Comparison of ENCODE assay signal across 27 cellular contexts in genomic region chr18:25279133-25279532, GRCh38.
DNase-seq lines count a peak whose midpoint lies in the region; ATAC-seq, FAIRE-seq and TF ChIP-seq lines count a peak whose summit lies in the region.
"Had no signal": no experiment of that assay in that cellular context is flagged by ENCODE, and none has a peak within 500 bp of the region (broad histone marks: within the 10 kb centered on the region; RNA-seq: fewer than 3 reads in every experiment).

No MANE protein-coding gene starts in this region.

- H3K9me3 ChIP-seq in hepatocyte (ENCODE audit: low read depth) (no peaks in the 10 kb centered on the region), MM.1S (replicated peaks; ENCODE audit: insufficient read depth, low read length) (no peaks in the 10 kb centered on the region)
- H3K9me3 ChIP-seq: heart left ventricle had no signal

- no peak overlapping the region for H3K27ac ChIP-seq in hepatocyte
- no peak overlapping the region for H3K27ac ChIP-seq in MM.1S (ENCODE audit: low read length)
- H3K27ac ChIP-seq: heart left ventricle, KMS-11, parathyroid adenoma had no signal

- H3K27ac Mint-ChIP-seq in HFFc6 (no peak overlapping the region), chondrocyte (ENCODE audit: unreplicated experiment) (peak overlapping the region; percentile 14)
- H3K27ac Mint-ChIP-seq: activated T-cell treated with anti-CD3 and anti-CD28 coated beads, Interleukin-2, amount 50 U/mL, for 24 hours; naive thymus-derived CD8-positive, alpha-beta T cell had no signal

- peak; percentile 6 for FAIRE-seq in D721Med (lab: Jason Lieb, UNC)

- H3K36me3 Mint-ChIP-seq in HFFc6 (ENCODE audit: low read depth) = no peaks in the 10 kb centered on the region
- H3K36me3 Mint-ChIP-seq in chondrocyte (ENCODE audit: low read depth) = no peaks in the 10 kb centered on the region
- H3K36me3 Mint-ChIP-seq: naive thymus-derived CD8-positive, alpha-beta T cell had no signal

- H3K27me3 Mint-ChIP-seq in HFFc6 (ENCODE audit: insufficient read depth) (peaks cover 2% of the 10 kb centered on the region; the same call in 1 of the 2 replicates), chondrocyte (ENCODE audit: low read depth) (no peaks in the 10 kb centered on the region)
- H3K27me3 Mint-ChIP-seq: type B pancreatic cell had no signal

- H3F3A ChIP-seq in MM.1S (ENCODE audit: insufficient read depth, low read length) = no peaks in the 10 kb centered on the region

- H3K27me3 ChIP-seq in hepatocyte (no peaks in the 10 kb centered on the region), MM.1S (replicated peaks; ENCODE audit: insufficient read depth, low read length) (no peaks in the 10 kb centered on the region)
- H3K27me3 ChIP-seq: heart left ventricle had no signal

- H2AFZ ChIP-seq in hepatocyte (no peak overlapping the region), MM.1S (ENCODE audit: low read length) (no peak overlapping the region)
- H2AFZ ChIP-seq: parathyroid adenoma had no signal

- no peak for ATAC-seq in GM21528 (IDR thresholded peaks at IDR 0.05; ENCODE audit: low FRiP score, unreplicated experiment)
- ATAC-seq: HCT116; heart left ventricle; left lobe of liver; naive thymus-derived CD8-positive, alpha-beta T cell; Panc1; sciatic nerve had no signal

- H3K79me2 ChIP-seq in hepatocyte (no peaks in the 10 kb centered on the region), MM.1S (ENCODE audit: low read length) (peaks cover 58% of the 10 kb centered on the region)
- H3K79me2 ChIP-seq: parathyroid adenoma had no signal

- TF ChIP-seq CTCF in D721Med (IDR thresholded peaks at IDR 0.05; ENCODE audit: insufficient read depth, missing control alignments) = no peak
- no peak for TF ChIP-seq CTCF in HFFc6 (IDR thresholded peaks at IDR 0.05)
- no peak for TF ChIP-seq CTCF in chondrocyte (IDR thresholded peaks at IDR 0.05)
- no peak for TF ChIP-seq CTCF in hepatocyte (IDR thresholded peaks at IDR 0.05; ENCODE audit: poor library complexity)
- no peak for TF ChIP-seq CTCF in MM.1S (IDR thresholded peaks at IDR 0.05; ENCODE audit: low read length)

- WGBS in hepatocyte (ENCODE audit: low lambda C conversion rate, missing lambda C conversion rate) = 58% methylated on average over 2 of the region's 2 CpGs

- H3K4me2 ChIP-seq in hepatocyte = peak overlapping the region; percentile 17
- H3K4me2 ChIP-seq in MM.1S (ENCODE audit: low read depth, low read length) = no peak overlapping the region
- H3K4me2 ChIP-seq: KMS-11 had no signal

- DNase-seq in D721Med (ENCODE audit: insufficient read length, low spot score) = no peak
- DNase-seq in HFFc6 = peak; percentile 19
- no peak for DNase-seq in chondrocyte (ENCODE audit: low spot score)
- DNase-seq in hepatocyte (ENCODE audit: low spot score) = no peak
- DNase-seq in stimulated activated CD4-positive, alpha-beta T cell treated with anti-CD3 and anti-CD28 coated beads, Interleukin-2, amount 100 ng/mL, for 24 hours = no peak
- DNase-seq in MM.1S = no peak
- DNase-seq in NOMO-1 treated with DMSO at 0.1 percent for 48 hours (lab: John Stamatoyannopoulos, UW; ENCODE audit: unreplicated experiment) = no peak
- DNase-seq: ACHN; activated CD4-positive, alpha-beta T cell treated with anti-CD3 and anti-CD28 coated beads for 1 hour; activated CD8-positive, alpha-beta memory T cell treated with anti-CD3 and anti-CD28 coated beads for 24 hours; activated naive CD4-positive, alpha-beta T cell treated with Interleukin-2 at 50 U/mL for 16 hours; activated T-cell treated with anti-CD3 and anti-CD28 coated beads, Interleukin-2, amount 50 U/mL, for 24 hours; Calu3; GDM1; heart left ventricle; naive thymus-derived CD8-positive, alpha-beta T cell; NCI-H187 treated with DMSO at 0.1 percent for 48 hours; NCI-H774 had no signal

- H3K36me3 ChIP-seq in hepatocyte (replicated peaks; ENCODE audit: insufficient read depth, low read depth) = no peaks in the 10 kb centered on the region
- H3K36me3 ChIP-seq in MM.1S (replicated peaks; ENCODE audit: insufficient read depth, low read length) = no peaks in the 10 kb centered on the region
- H3K36me3 ChIP-seq: heart left ventricle had no signal

- H3K4me1 Mint-ChIP-seq in HFFc6 (ENCODE audit: low read depth) (peaks cover 22% of the 10 kb centered on the region; the same call in 1 of the 2 replicates), chondrocyte (ENCODE audit: low read depth) (peaks cover 45% of the 10 kb centered on the region)
- H3K4me1 Mint-ChIP-seq: central memory CD8-positive, alpha-beta T cell had no signal

- H3K9me3 Mint-ChIP-seq in HFFc6 = no peaks in the 10 kb centered on the region; the same call in 1 of the 2 replicates
- H3K9me3 Mint-ChIP-seq in chondrocyte (ENCODE audit: low read depth) = no peaks in the 10 kb centered on the region
- H3K9me3 Mint-ChIP-seq: central memory CD8-positive, alpha-beta T cell; naive thymus-derived CD8-positive, alpha-beta T cell; type B pancreatic cell had no signal

- H4K20me1 ChIP-seq in hepatocyte (ENCODE audit: insufficient read depth, poor library complexity, severe bottlenecking) = peaks cover 4% of the 10 kb centered on the region
- H4K20me1 ChIP-seq in MM.1S (ENCODE audit: insufficient read depth, low read length) = no peaks in the 10 kb centered on the region; the same call in 1 of the 2 replicates

- no peaks in the 10 kb centered on the region for H3K4me1 ChIP-seq in hepatocyte (ENCODE audit: insufficient read depth)
- no peaks in the 10 kb centered on the region for H3K4me1 ChIP-seq in MM.1S (ENCODE audit: low read length)

- H3K9ac ChIP-seq in MM.1S (ENCODE audit: low read length) = no peak overlapping the region
- H3K9ac ChIP-seq: KMS-11, parathyroid adenoma had no signal

- H3K4me3 Mint-ChIP-seq in HFFc6 = peak overlapping the region; percentile 3; the same call in 1 of the 2 replicates
- H3K4me3 Mint-ChIP-seq in chondrocyte (ENCODE audit: unreplicated experiment) = no peak overlapping the region
- H3K4me3 Mint-ChIP-seq: activated T-cell treated with anti-CD3 and anti-CD28 coated beads, Interleukin-2, amount 50 U/mL, for 24 hours; central memory CD8-positive, alpha-beta T cell; naive thymus-derived CD8-positive, alpha-beta T cell had no signal

- no peaks in the 10 kb centered on the region for H3K9me2 ChIP-seq in hepatocyte (replicated peaks; ENCODE audit: insufficient read depth)
- no peaks in the 10 kb centered on the region for H3K9me2 ChIP-seq in MM.1S (replicated peaks; ENCODE audit: insufficient read depth, low read length)

- no peak overlapping the region for H3K4me3 ChIP-seq in hepatocyte
- H3K4me3 ChIP-seq in MM.1S (ENCODE audit: low read length) = no peak overlapping the region
